ENCODE assay signal across 8 cellular contexts in genomic region chr17:17403899-17404576, GRCh38.
DNase-seq lines count a peak whose midpoint lies in the region; ATAC-seq and TF ChIP-seq lines count a peak whose summit lies in the region.

No MANE protein-coding gene starts in this region.

- H3K27me3 ChIP-seq in upper lobe of right lung (no peaks in the 10 kb centered on the region), adrenal gland (no peaks in the 10 kb centered on the region)

- ATAC-seq in activated CD4-positive, CD25-positive, alpha-beta regulatory T cell treated with anti-CD3 and anti-CD28 coated beads, Interleukin-2, amount 50 U/mL, for 24 hours = peak; percentile 79 to 85
- ATAC-seq in esophagus mucosa (peak; percentile 44), upper lobe of right lung (peak; percentile 21), HG03159 (IDR thresholded peaks at IDR 0.05; ENCODE audit: unreplicated experiment) (no peak), GM21825 (IDR thresholded peaks at IDR 0.05; ENCODE audit: unreplicated experiment) (no peak)

- peak overlapping the region; percentile 36 for H3K27ac ChIP-seq in upper lobe of right lung
- H3K27ac ChIP-seq in adrenal gland = no peak overlapping the region

- 53 to 68% (median 56%) methylated on average over 13 to 17 of the region's 17 CpGs for WGBS in adrenal gland, 4 donors

- TF ChIP-seq CTCF in upper lobe of right lung (IDR thresholded peaks at IDR 0.05) = no peak
- no peak for TF ChIP-seq CTCF in adrenal gland (IDR thresholded peaks at IDR 0.05)

- H3K36me3 ChIP-seq in upper lobe of right lung = no peaks in the 10 kb centered on the region
- no peaks in the 10 kb centered on the region for H3K36me3 ChIP-seq in adrenal gland (replicated peaks in 1 of 2)

- no peak for TF ChIP-seq POLR2A in adrenal gland (IDR thresholded peaks at IDR 0.05)

- peaks cover 22% of the 10 kb centered on the region for H3K4me1 ChIP-seq in upper lobe of right lung
- peaks cover 0 to 13% of the 10 kb centered on the region in 2 donors for H3K4me1 ChIP-seq in adrenal gland (replicated peaks in 1 of 2)

- DNase-seq in activated T-cell treated with anti-CD3 and anti-CD28 coated beads for 1 hour (ENCODE audit: low read depth) (peak; percentile 55), activated T-cell treated with anti-CD3 and anti-CD28 coated beads for 4 hours (no peak), upper lobe of right lung (peak; percentile 51), adrenal gland (no peak)

- no peaks in the 10 kb centered on the region for H3K9me3 ChIP-seq in upper lobe of right lung
- no peaks in the 10 kb centered on the region for H3K9me3 ChIP-seq in adrenal gland (replicated peaks in 1 of 3)

- H3K4me3 ChIP-seq in upper lobe of right lung (no peak overlapping the region), adrenal gland (no peak overlapping the region)

- intact Hi-C loops in upper lobe of right lung (cut with DNase I) (no loop called here), adrenal gland (cut with DNase I) (no loop called here)

Comparison
In these comparisons a context has a peak if more than half of its experiments do, and no peak if none do; other contexts are left out.
1. DNase-seq: peak in activated T-cell treated with anti-CD3 and anti-CD28 coated beads for 1 hour (single experiment) and upper lobe of right lung (single experiment); none in activated T-cell treated with anti-CD3 and anti-CD28 coated beads for 4 hours (single experiment) and adrenal gland (0 of 7).
2. ATAC-seq: peak in activated CD4-positive, CD25-positive, alpha-beta regulatory T cell treated with anti-CD3 and anti-CD28 coated beads, Interleukin-2, amount 50 U/mL, for 24 hours (2 of 2), esophagus mucosa (single experiment) and upper lobe of right lung (single experiment); none in HG03159 (single experiment) and GM21825 (single experiment).